In genomic region chr4:125728568-125728967, GRCh38 we compare ENCODE assay signal across 16 cellular contexts.
DNase-seq lines count a peak whose midpoint lies in the region; ATAC-seq, FAIRE-seq and TF ChIP-seq lines count a peak whose summit lies in the region.
"Had no signal": no experiment of that assay in that cellular context is flagged by ENCODE, and none has a peak within 500 bp of the region (broad histone marks: within the 10 kb centered on the region; RNA-seq: fewer than 3 reads in every experiment).

No MANE protein-coding gene starts in this region.

- H3K27ac Mint-ChIP-seq in MCF 10A (ENCODE audit: low read depth, unreplicated experiment) = peak overlapping the region; percentile 93
- H3K27ac Mint-ChIP-seq: activated naive CD8-positive, alpha-beta T cell treated with anti-CD3 and anti-CD28 coated beads, Interleukin-2, amount 10 ng/mL, durations not matched to agents 7 days and 5 days; naive thymus-derived CD8-positive, alpha-beta T cell had no signal

- CTCF ChIA-PET in MCF 10A (lab: Yijun Ruan, JAX) = interaction anchor here (0.6 to 3.9 kb wide), 2 partner anchors 17 to 414 kb away, joined by 3 to 24 read pairs; partner anchors contain the start of gene FAT4

- intact Hi-C loops in MCF 10A (cut with micrococcal nuclease) (no loop called here), breast epithelium (cut with DNase I; ENCODE audit: low total_unique reads) (no loop called here)

- DNase-seq in MCF 10A (ENCODE audit: unreplicated experiment) = peak; percentile 90
- no peak for DNase-seq in breast epithelium (ENCODE audit: low spot score in 2 of 2)
- DNase-seq in astrocyte of the cerebellum (ENCODE audit: low read depth) = peak; percentile 72
- peak; percentile 39 for DNase-seq in iPS-NIHi7 (ENCODE audit: extremely low spot score)
- peak; percentile 57 for DNase-seq in urothelium cell line (ENCODE audit: low spot score)
- no peak for DNase-seq in NCI-H510A (lab: John Stamatoyannopoulos, UW)
- no peak for DNase-seq in GM10266 (ENCODE audit: extremely low spot score)
- DNase-seq: activated CD4-positive, alpha-beta T cell treated with anti-CD3 and anti-CD28 coated beads, Interleukin-2, amount 50 U/mL, for 1 hour; activated naive CD8-positive, alpha-beta T cell treated with anti-CD3 and anti-CD28 coated beads, Interleukin-2, amount 10 ng/mL, durations not matched to agents 7 days and 5 days; AML-193; heart left ventricle; naive thymus-derived CD8-positive, alpha-beta T cell; NCI-H1436; stimulated activated CD4-positive, alpha-beta T cell treated with anti-CD3 and anti-CD28 coated beads, Interleukin-4, amount 100 ng/mL, for 4 hours had no signal

- H3K27me3 Mint-ChIP-seq in MCF 10A (ENCODE audit: insufficient read depth, unreplicated experiment) = no peaks in the 10 kb centered on the region
- H3K27me3 Mint-ChIP-seq: activated naive CD8-positive, alpha-beta T cell treated with anti-CD3 and anti-CD28 coated beads, Interleukin-2, amount 10 ng/mL, durations not matched to agents 7 days and 5 days had no signal

- in situ Hi-C loops in astrocyte of the cerebellum (cut with HindIII; ENCODE audit: low sequenced_read_pairs) = no loop called here

- H3K9me3 Mint-ChIP-seq in MCF 10A (ENCODE audit: unreplicated experiment) = no peaks in the 10 kb centered on the region
- H3K9me3 Mint-ChIP-seq: activated naive CD8-positive, alpha-beta T cell treated with anti-CD3 and anti-CD28 coated beads, Interleukin-2, amount 10 ng/mL, durations not matched to agents 7 days and 5 days had no signal

- no peak for FAIRE-seq in urothelium cell line (lab: Jason Lieb, UNC)

- no TSS peak for BruUV-seq in MCF 10A (replicated peaks; lab: Mats Ljungman, UMichigan)

- H3K36me3 Mint-ChIP-seq in MCF 10A (ENCODE audit: insufficient read depth, unreplicated experiment) = no peaks in the 10 kb centered on the region
- H3K36me3 Mint-ChIP-seq: activated naive CD8-positive, alpha-beta T cell treated with anti-CD3 and anti-CD28 coated beads, Interleukin-2, amount 10 ng/mL, durations not matched to agents 7 days and 5 days; naive thymus-derived CD8-positive, alpha-beta T cell had no signal

- no peaks in the 10 kb centered on the region for H3K36me3 ChIP-seq in breast epithelium
- H3K36me3 ChIP-seq: heart left ventricle, tibial nerve had no signal

- no peaks in the 10 kb centered on the region for H3K4me1 ChIP-seq in breast epithelium
- H3K4me1 ChIP-seq: heart left ventricle, tibial nerve had no signal

- POLR2A ChIA-PET in MCF 10A (lab: Yijun Ruan, JAX) = interaction anchor here (0.6 to 3.3 kb wide), 7 partner anchors 20 to 534 kb away, joined by 3 to 19 read pairs (median 3); partner anchors contain the start of gene FAT4

- H3K4me3 Mint-ChIP-seq in MCF 10A (ENCODE audit: unreplicated experiment) = no peak overlapping the region
- H3K4me3 Mint-ChIP-seq: activated naive CD8-positive, alpha-beta T cell treated with anti-CD3 and anti-CD28 coated beads, Interleukin-2, amount 10 ng/mL, durations not matched to agents 7 days and 5 days; naive thymus-derived CD8-positive, alpha-beta T cell had no signal

- TF ChIP-seq CTCF in MCF 10A (IDR thresholded peaks at IDR 0.05; ENCODE audit: unreplicated experiment) (no peak), breast epithelium (IDR thresholded peaks at IDR 0.05) (no peak), astrocyte of the cerebellum (IDR thresholded peaks at IDR 0.05; ENCODE audit: low read depth, low read length, missing control alignments) (no peak), GM10266 (IDR thresholded peaks at IDR 0.05; ENCODE audit: control insufficient read depth, insufficient read depth, low read depth, missing control alignments) (no peak)

- no peak overlapping the region for H3K4me3 ChIP-seq in breast epithelium
- no peak overlapping the region for H3K4me3 ChIP-seq in astrocyte of the cerebellum (ENCODE audit: low read depth, low read length)
- H3K4me3 ChIP-seq: heart left ventricle, tibial nerve had no signal

- no peak for TF ChIP-seq POLR2A in breast epithelium (IDR thresholded peaks at IDR 0.05)

- peaks cover 38% of the 10 kb centered on the region for H3K4me1 Mint-ChIP-seq in MCF 10A (ENCODE audit: insufficient read depth, unreplicated experiment)
- H3K4me1 Mint-ChIP-seq: activated naive CD8-positive, alpha-beta T cell treated with anti-CD3 and anti-CD28 coated beads, Interleukin-2, amount 10 ng/mL, durations not matched to agents 7 days and 5 days; naive thymus-derived CD8-positive, alpha-beta T cell had no signal

- no peaks in the 10 kb centered on the region for H3K9me3 ChIP-seq in breast epithelium
- H3K9me3 ChIP-seq: heart left ventricle, tibial nerve had no signal

- no peak overlapping the region for H3K27ac ChIP-seq in breast epithelium
- H3K27ac ChIP-seq: heart left ventricle, tibial nerve had no signal

- no peaks in the 10 kb centered on the region for H3K27me3 ChIP-seq in breast epithelium
- H3K27me3 ChIP-seq: heart left ventricle, tibial nerve had no signal

- ATAC-seq in HG03135 (IDR thresholded peaks at IDR 0.05; ENCODE audit: unreplicated experiment) = no peak
- ATAC-seq: naive thymus-derived CD8-positive, alpha-beta T cell had no signal

Comparison
In these comparisons a context has a peak if more than half of its experiments do, and no peak if none do; other contexts are left out.
1. DNase-seq: peak in MCF 10A (single experiment), astrocyte of the cerebellum (single experiment), iPS-NIHi7 (single experiment) and urothelium cell line (single experiment); none in breast epithelium (0 of 2), NCI-H510A (single experiment) and GM10266 (single experiment).